In genomic region chr2:56718413-56718812, GRCh38 we compare ENCODE assay signal across 25 cellular contexts.
"Had no signal": no experiment of that assay in that cellular context is flagged by ENCODE, and none has a peak within 500 bp of the region (broad histone marks: within the 10 kb centered on the region; RNA-seq: fewer than 3 reads in every experiment).

No MANE protein-coding gene starts in this region.

- H3K36me3 ChIP-seq: neutrophil, pancreas, prostate gland, right lobe of liver, sigmoid colon, stomach, thoracic aorta, thyroid gland, tibial nerve, upper lobe of left lung had no signal

- H3K9me3 ChIP-seq: neutrophil, pancreas, prostate gland, right lobe of liver, sigmoid colon, thoracic aorta, thyroid gland, tibial nerve had no signal

- ATAC-seq: naive thymus-derived CD8-positive, alpha-beta T cell; natural killer cell treated with Interleukin-12 subunit alpha and Interleukin-12 subunit beta and Interleukin-15 and Interleukin-18, amount 100 ng/mL, for 72 hours; pancreas; right lobe of liver; stimulated activated effector memory CD8-positive, alpha-beta T cell treated with anti-CD3 and anti-CD28 coated beads, Interleukin-12 subunit alpha, Interleukin-12 subunit beta, amount 100 ng/mL, for 72 hours; stimulated activated naive B cell treated with anti-CD40 and anti-IgM and Interleukin-4, amounts not matched to agents 10 μg/mL and 1 μg/mL and 100 μg/mL, for 72 hours had no signal

- DNase-seq: naive thymus-derived CD8-positive, alpha-beta T cell; nephron progenitor cell; nucleus accumbens; pancreas; retina; right cardiac atrium; right lobe of liver; sigmoid colon; small intestine; stimulated activated CD4-positive, alpha-beta T cell treated with anti-CD3 and anti-CD28 coated beads, Interleukin-15, amount 100 ng/mL, for 24 hours; stimulated activated CD4-positive, alpha-beta T cell treated with anti-CD3 and anti-CD28 coated beads, Interleukin-2, amount 100 ng/mL, for 24 hours; stimulated activated CD4-positive, alpha-beta T cell treated with anti-CD3 and anti-CD28 coated beads, Interleukin-2, amount 100 ng/mL, for 48 hours; stimulated activated CD4-positive, alpha-beta T cell treated with anti-CD3 and anti-CD28 coated beads, Interleukin-4, amount 100 ng/mL, for 24 hours; stimulated activated naive B cell treated with anti-CD40 and anti-IgM and Interleukin-4, amounts not matched to agents 10 μg/mL and 1 μg/mL and 100 μg/mL, for 72 hours; stimulated activated naive CD4-positive, alpha-beta T cell treated with Interleukin-2 at 50 U/mL for 16 hours; stomach; thyroid gland; trophoblast cell; upper lobe of left lung had no signal

- H3K27ac ChIP-seq: neutrophil, pancreas, prostate gland, right lobe of liver, sigmoid colon, stomach, thoracic aorta, thyroid gland, tibial nerve, upper lobe of left lung had no signal

- H3K4me1 ChIP-seq: pancreas, prostate gland, right lobe of liver, sigmoid colon, stomach, thyroid gland, tibial nerve, upper lobe of left lung had no signal

- H3K27me3 ChIP-seq: neutrophil, pancreas, right lobe of liver, sigmoid colon, stomach, thyroid gland, tibial nerve, upper lobe of left lung had no signal

- H3K4me3 ChIP-seq: pancreas, prostate gland, right lobe of liver, sigmoid colon, stomach, thoracic aorta, thyroid gland, tibial nerve, upper lobe of left lung had no signal
